Comparison of ENCODE assay signal across 1 cellular context in the genomic region with DNA sequence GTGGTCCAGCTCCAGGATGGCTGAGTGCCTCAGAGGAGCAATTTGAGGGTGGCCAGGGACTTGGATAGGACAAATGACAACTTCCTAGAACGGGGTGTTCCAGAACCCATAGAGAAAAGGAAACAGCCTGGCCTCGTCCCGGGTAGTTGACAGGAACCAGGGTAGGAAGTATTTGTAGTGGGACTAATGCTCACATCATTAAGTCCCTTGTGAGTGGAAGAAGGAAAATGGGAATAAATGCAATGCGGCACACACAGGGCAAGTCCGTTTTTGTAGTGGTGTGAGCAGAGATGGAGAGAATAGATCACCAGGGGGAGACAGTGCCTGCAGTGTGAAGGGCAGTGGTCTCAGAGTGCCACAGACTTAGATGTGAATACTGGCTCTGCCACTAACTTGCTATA.
TF ChIP-seq lines count a peak whose summit lies in the region.

No MANE protein-coding gene starts in this region.

TF ChIP-seq in GM23338, 12 proteins besides CTCF, POLR2A, EP300 and RAD21 (continued from another document):
- TF ChIP-seq, protein P1, sequence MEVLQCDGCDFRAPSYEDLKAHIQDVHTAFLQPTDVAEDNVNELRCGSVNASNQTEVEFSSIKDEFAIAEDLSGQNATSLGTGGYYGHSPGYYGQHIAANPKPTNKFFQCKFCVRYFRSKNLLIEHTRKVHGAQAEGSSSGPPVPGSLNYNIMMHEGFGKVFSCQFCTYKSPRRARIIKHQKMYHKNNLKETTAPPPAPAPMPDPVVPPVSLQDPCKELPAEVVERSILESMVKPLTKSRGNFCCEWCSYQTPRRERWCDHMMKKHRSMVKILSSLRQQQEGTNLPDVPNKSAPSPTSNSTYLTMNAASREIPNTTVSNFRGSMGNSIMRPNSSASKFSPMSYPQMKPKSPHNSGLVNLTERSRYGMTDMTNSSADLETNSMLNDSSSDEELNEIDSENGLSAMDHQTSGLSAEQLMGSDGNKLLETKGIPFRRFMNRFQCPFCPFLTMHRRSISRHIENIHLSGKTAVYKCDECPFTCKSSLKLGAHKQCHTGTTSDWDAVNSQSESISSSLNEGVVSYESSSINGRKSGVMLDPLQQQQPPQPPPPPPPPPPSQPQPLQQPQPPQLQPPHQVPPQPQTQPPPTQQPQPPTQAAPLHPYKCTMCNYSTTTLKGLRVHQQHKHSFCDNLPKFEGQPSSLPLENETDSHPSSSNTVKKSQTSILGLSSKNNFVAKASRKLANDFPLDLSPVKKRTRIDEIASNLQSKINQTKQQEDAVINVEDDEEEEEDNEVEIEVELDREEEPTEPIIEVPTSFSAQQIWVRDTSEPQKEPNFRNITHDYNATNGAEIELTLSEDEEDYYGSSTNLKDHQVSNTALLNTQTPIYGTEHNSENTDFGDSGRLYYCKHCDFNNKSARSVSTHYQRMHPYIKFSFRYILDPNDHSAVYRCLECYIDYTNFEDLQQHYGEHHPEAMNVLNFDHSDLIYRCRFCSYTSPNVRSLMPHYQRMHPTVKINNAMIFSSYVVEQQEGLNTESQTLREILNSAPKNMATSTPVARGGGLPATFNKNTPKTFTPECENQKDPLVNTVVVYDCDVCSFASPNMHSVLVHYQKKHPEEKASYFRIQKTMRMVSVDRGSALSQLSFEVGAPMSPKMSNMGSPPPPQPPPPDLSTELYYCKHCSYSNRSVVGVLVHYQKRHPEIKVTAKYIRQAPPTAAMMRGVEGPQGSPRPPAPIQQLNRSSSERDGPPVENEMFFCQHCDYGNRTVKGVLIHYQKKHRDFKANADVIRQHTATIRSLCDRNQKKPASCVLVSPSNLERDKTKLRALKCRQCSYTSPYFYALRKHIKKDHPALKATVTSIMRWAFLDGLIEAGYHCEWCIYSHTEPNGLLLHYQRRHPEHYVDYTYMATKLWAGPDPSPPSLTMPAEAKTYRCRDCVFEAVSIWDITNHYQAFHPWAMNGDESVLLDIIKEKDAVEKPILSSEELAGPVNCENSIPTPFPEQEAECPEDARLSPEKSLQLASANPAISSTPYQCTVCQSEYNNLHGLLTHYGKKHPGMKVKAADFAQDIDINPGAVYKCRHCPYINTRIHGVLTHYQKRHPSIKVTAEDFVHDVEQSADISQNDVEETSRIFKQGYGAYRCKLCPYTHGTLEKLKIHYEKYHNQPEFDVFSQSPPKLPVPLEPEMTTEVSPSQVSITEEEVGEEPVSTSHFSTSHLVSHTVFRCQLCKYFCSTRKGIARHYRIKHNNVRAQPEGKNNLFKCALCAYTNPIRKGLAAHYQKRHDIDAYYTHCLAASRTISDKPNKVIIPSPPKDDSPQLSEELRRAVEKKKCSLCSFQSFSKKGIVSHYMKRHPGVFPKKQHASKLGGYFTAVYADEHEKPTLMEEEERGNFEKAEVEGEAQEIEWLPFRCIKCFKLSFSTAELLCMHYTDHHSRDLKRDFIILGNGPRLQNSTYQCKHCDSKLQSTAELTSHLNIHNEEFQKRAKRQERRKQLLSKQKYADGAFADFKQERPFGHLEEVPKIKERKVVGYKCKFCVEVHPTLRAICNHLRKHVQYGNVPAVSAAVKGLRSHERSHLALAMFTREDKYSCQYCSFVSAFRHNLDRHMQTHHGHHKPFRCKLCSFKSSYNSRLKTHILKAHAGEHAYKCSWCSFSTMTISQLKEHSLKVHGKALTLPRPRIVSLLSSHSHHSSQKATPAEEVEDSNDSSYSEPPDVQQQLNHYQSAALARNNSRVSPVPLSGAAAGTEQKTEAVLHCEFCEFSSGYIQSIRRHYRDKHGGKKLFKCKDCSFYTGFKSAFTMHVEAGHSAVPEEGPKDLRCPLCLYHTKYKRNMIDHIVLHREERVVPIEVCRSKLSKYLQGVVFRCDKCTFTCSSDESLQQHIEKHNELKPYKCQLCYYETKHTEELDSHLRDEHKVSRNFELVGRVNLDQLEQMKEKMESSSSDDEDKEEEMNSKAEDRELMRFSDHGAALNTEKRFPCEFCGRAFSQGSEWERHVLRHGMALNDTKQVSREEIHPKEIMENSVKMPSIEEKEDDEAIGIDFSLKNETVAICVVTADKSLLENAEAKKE (CRISPR knock-in tag; IDR thresholded peaks at IDR 0.05): no peak
- TF ChIP-seq CREB1 (CRISPR knock-in tag; IDR thresholded peaks at IDR 0.05; ENCODE audit: low read depth): no peak
- TF ChIP-seq, protein P2, sequence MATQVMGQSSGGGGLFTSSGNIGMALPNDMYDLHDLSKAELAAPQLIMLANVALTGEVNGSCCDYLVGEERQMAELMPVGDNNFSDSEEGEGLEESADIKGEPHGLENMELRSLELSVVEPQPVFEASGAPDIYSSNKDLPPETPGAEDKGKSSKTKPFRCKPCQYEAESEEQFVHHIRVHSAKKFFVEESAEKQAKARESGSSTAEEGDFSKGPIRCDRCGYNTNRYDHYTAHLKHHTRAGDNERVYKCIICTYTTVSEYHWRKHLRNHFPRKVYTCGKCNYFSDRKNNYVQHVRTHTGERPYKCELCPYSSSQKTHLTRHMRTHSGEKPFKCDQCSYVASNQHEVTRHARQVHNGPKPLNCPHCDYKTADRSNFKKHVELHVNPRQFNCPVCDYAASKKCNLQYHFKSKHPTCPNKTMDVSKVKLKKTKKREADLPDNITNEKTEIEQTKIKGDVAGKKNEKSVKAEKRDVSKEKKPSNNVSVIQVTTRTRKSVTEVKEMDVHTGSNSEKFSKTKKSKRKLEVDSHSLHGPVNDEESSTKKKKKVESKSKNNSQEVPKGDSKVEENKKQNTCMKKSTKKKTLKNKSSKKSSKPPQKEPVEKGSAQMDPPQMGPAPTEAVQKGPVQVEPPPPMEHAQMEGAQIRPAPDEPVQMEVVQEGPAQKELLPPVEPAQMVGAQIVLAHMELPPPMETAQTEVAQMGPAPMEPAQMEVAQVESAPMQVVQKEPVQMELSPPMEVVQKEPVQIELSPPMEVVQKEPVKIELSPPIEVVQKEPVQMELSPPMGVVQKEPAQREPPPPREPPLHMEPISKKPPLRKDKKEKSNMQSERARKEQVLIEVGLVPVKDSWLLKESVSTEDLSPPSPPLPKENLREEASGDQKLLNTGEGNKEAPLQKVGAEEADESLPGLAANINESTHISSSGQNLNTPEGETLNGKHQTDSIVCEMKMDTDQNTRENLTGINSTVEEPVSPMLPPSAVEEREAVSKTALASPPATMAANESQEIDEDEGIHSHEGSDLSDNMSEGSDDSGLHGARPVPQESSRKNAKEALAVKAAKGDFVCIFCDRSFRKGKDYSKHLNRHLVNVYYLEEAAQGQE (IDR thresholded peaks at IDR 0.05; ENCODE audit: unreplicated experiment): no peak
